ENCODE assay signal across 21 cellular contexts in genomic region chr5:148938535-148938907, GRCh38.
"Had no signal": no experiment of that assay in that cellular context is flagged by ENCODE, and none has a peak within 500 bp of the region (broad histone marks: within the 10 kb centered on the region; RNA-seq: fewer than 3 reads in every experiment).

No MANE protein-coding gene starts in this region.

- H3K36me3 ChIP-seq: esophagus squamous epithelium, heart left ventricle, spleen had no signal

- FAIRE-seq: astrocyte, colon, kidney had no signal

- ATAC-seq: heart left ventricle, left lobe of liver, natural killer cell, T-helper 17 cell had no signal

- H3K4me3 ChIP-seq: esophagus squamous epithelium, heart left ventricle, lung, spleen, testis had no signal

- H3K27me3 ChIP-seq: esophagus squamous epithelium, heart left ventricle, testis had no signal

- DNase-seq: activated CD4-positive, alpha-beta memory T cell treated with anti-CD3 and anti-CD28 coated beads for 36 hours; activated CD4-positive, alpha-beta T cell treated with anti-CD3 and anti-CD28 coated beads for 4 hours; activated CD4-positive, CD25-positive, alpha-beta regulatory T cell; activated naive CD4-positive, alpha-beta T cell treated with Interleukin-2 at 50 U/mL for 16 hours; activated naive CD8-positive, alpha-beta T cell treated with anti-CD3 and anti-CD28 coated beads for 36 hours; activated T-cell treated with anti-CD3 and anti-CD28 coated beads, Interleukin-2, amount 50 U/mL, for 48 hours; effector memory CD4-positive, alpha-beta T cell; esophagus squamous epithelium; heart left ventricle; kidney; natural killer cell; retina; spleen; stimulated activated CD4-positive, alpha-beta T cell treated with anti-CD3 and anti-CD28 coated beads, Interleukin-4, amount 100 ng/mL, for 1 hour; stimulated activated naive CD4-positive, alpha-beta T cell; T-helper 17 cell; testis had no signal
